In genomic region chr16:23149267-23149992, GRCh38 we compare ENCODE assay signal across 8 cellular contexts. TPM values are rescaled to one million over a fixed set of nuclear protein-coding genes. Genes with fewer than 3 reads are reported as not detected.
A peak's percentile ranks its signal among the peaks of the same experiment; 100 is the strongest.
DNase-seq lines count a peak whose midpoint lies in the region; ATAC-seq and TF ChIP-seq lines count a peak whose summit lies in the region.

Gene USP31 (minus strand): TSS chr16:23149452. CDS start chr16:23149270, 182 bp downstream.

- H3K9me3 ChIP-seq in HUES6 (ENCODE audit: control insufficient read depth, insufficient read depth, low read depth, low read length) (no peaks in the 10 kb centered on the region), NT2/D1 (ENCODE audit: insufficient read depth, low read length) (no peaks in the 10 kb centered on the region), endodermal cell (ENCODE audit: control insufficient read depth, low read length) (no peaks in the 10 kb centered on the region)

- no peak within 1 kb of the TSS for H3K4ac ChIP-seq in mesendoderm (ENCODE audit: low read depth, low read length)

- CTCF ChIA-PET in Calu3 (lab: Charles Lee), result interaction anchor here (0.9 kb wide), 1 partner anchor 15 kb away, joined by 4 read pairs; no protein-coding TSS in a partner anchor

- peak within 1 kb of the TSS; percentile 61 for H3K4me2 ChIP-seq in mesendoderm (ENCODE audit: low read length)

- peaks cover 22% of the 10 kb centered on the region for H3K27me3 Mint-ChIP-seq in Calu3 (ENCODE audit: unreplicated experiment)
- peaks cover 24% of the 10 kb centered on the region for H3K27me3 Mint-ChIP-seq in endodermal cell (ENCODE audit: insufficient read depth)

- no peak within 1 kb of the TSS for H2BK15ac ChIP-seq in mesendoderm (replicated peaks; ENCODE audit: low read depth)

- DNase-seq in Calu3 (peak; percentile 98), NT2/D1 (ENCODE audit: low read depth, low spot score) (peak; percentile 95), endodermal cell (peak; percentile 99), mesendoderm (peak; percentile 97)
- peak; percentile 77 for DNase-seq in activated CD8-positive, alpha-beta memory T cell treated with anti-CD3 and anti-CD28 coated beads, Interleukin-2, amount 50 U/mL, for 24 hours (ENCODE audit: extremely low read depth)
- DNase-seq in stimulated activated CD8-positive, alpha-beta memory T cell treated with anti-CD3 and anti-CD28 coated beads, Interleukin-12 subunit alpha, Interleukin-12 subunit beta, amount 100 ng/mL, for 24 hours (ENCODE audit: extremely low read depth), result peak; percentile 77

- 1 to 3% methylated on average over 16 to 75 of the region's 75 CpGs for WGBS in endodermal cell (ENCODE audit: insufficient coverage in 1 of 2, insufficient read length in 1 of 2), 2 experiments
- WGBS in mesendoderm (ENCODE audit: extremely low coverage, insufficient coverage, low lambda C conversion rate), result no CpG with 5 or more reads among the region's 75 CpGs

- ATAC-seq in GM21515 (IDR thresholded peaks at IDR 0.05; ENCODE audit: unreplicated experiment), result peak; percentile 96

- peaks cover 21% of the 10 kb centered on the region for H3K79me2 ChIP-seq in mesendoderm (ENCODE audit: control insufficient read depth, insufficient read depth, low read length)

- peak within 1 kb of the TSS; percentile 96 for H3K27ac Mint-ChIP-seq in Calu3 (ENCODE audit: unreplicated experiment)
- H3K27ac Mint-ChIP-seq in endodermal cell, result no peak within 1 kb of the TSS

- H3K36me3 ChIP-seq in HUES6 (ENCODE audit: control insufficient read depth, insufficient read depth, low read length) (no peaks in the 10 kb centered on the region), NT2/D1 (ENCODE audit: insufficient read depth, insufficient read length, low read length) (no peaks in the 10 kb centered on the region), endodermal cell (ENCODE audit: control insufficient read depth, insufficient read depth, low read length) (no peaks in the 10 kb centered on the region), mesendoderm (ENCODE audit: control insufficient read depth, insufficient read depth, low read length) (no peaks in the 10 kb centered on the region)

- H3K9ac ChIP-seq in HUES6 (ENCODE audit: low read length) (peak within 1 kb of the TSS; percentile 77), NT2/D1 (ENCODE audit: insufficient read length, low read depth) (peak within 1 kb of the TSS; percentile 92), endodermal cell (ENCODE audit: extremely low read depth, low read length, poor library complexity, severe bottlenecking) (peak within 1 kb of the TSS; percentile 31), mesendoderm (ENCODE audit: low read length) (peak within 1 kb of the TSS; percentile 85)

- peak within 1 kb of the TSS; percentile 91 for H3K56ac ChIP-seq in mesendoderm (ENCODE audit: low read length)

- peak within 1 kb of the TSS; percentile 88 for H3K4me3 ChIP-seq in HUES6 (ENCODE audit: low read depth, low read length)
- H3K4me3 ChIP-seq in NT2/D1 (ENCODE audit: insufficient read length, low read depth), result peak within 1 kb of the TSS; percentile 82
- peak within 1 kb of the TSS; percentile 90 for H3K4me3 ChIP-seq in endodermal cell (ENCODE audit: low read length)
- H3K4me3 ChIP-seq in mesendoderm (ENCODE audit: low read length), result peak within 1 kb of the TSS; percentile 72

- intact Hi-C loops in Calu3 (cut with micrococcal nuclease; ENCODE audit: unreplicated experiment), result loop anchor here (10.0 kb wide), 1 partner anchor 65 kb away; no protein-coding TSS in a partner anchor

- no peaks in the 10 kb centered on the region for H3K9me3 Mint-ChIP-seq in Calu3 (ENCODE audit: low read depth, unreplicated experiment)
- no peaks in the 10 kb centered on the region for H3K9me3 Mint-ChIP-seq in endodermal cell

- no TSS peak for BruUV-seq in Calu3 (replicated peaks; lab: Mats Ljungman, UMichigan)

- no peak within 1 kb of the TSS for H4K5ac ChIP-seq in mesendoderm (ENCODE audit: low read length)

- peaks cover 5% of the 10 kb centered on the region for H3K79me1 ChIP-seq in mesendoderm (ENCODE audit: low read length)

- H2BK5ac ChIP-seq in mesendoderm (ENCODE audit: low read length), result no peak within 1 kb of the TSS

- TF ChIP-seq CTCF in Calu3 (IDR thresholded peaks at IDR 0.05; ENCODE audit: unreplicated experiment) (no peak), endodermal cell (conservative IDR thresholded peaks at IDR 0.05) (no peak)

- H4K8ac ChIP-seq in mesendoderm (ENCODE audit: low read depth, low read length), result no peak within 1 kb of the TSS

- H3K27ac ChIP-seq in HUES6 (ENCODE audit: low read depth, low read length) (no peak within 1 kb of the TSS), endodermal cell (ENCODE audit: low read depth, low read length) (no peak within 1 kb of the TSS), mesendoderm (ENCODE audit: low read depth, low read length) (peak within 1 kb of the TSS; percentile 24)

- peak within 1 kb of the TSS; percentile 99 for H3K23ac ChIP-seq in mesendoderm (ENCODE audit: low read length)

- peak within 1 kb of the TSS; percentile 95 for H3K4me3 Mint-ChIP-seq in Calu3 (ENCODE audit: low read depth, unreplicated experiment)
- H3K4me3 Mint-ChIP-seq in endodermal cell, result peak within 1 kb of the TSS; percentile 77

- no peak within 1 kb of the TSS for H2BK120ac ChIP-seq in mesendoderm (ENCODE audit: low read depth, low read length)

- H3K4me1 Mint-ChIP-seq in Calu3 (ENCODE audit: low read depth, unreplicated experiment) (peaks cover 32% of the 10 kb centered on the region), endodermal cell (peaks cover 33% of the 10 kb centered on the region)

- peak within 1 kb of the TSS; percentile 69 for H3K18ac ChIP-seq in mesendoderm (ENCODE audit: low read length)

- H3K27me3 ChIP-seq in HUES6 (ENCODE audit: control insufficient read depth, insufficient read depth, low read length) (peaks cover 4% of the 10 kb centered on the region; the same call in 1 of the 2 replicates), NT2/D1 (ENCODE audit: insufficient read depth, insufficient read length) (peaks cover 13% of the 10 kb centered on the region), endodermal cell (ENCODE audit: control insufficient read depth, insufficient read depth, low read length, poor library complexity, severe bottlenecking) (peaks cover 18% of the 10 kb centered on the region), mesendoderm (ENCODE audit: insufficient read depth, low read length, poor library complexity) (no peaks in the 10 kb centered on the region)

- H3K36me3 Mint-ChIP-seq in Calu3 (ENCODE audit: insufficient read depth, unreplicated experiment) (peaks cover 39% of the 10 kb centered on the region), endodermal cell (ENCODE audit: low read depth) (no peaks in the 10 kb centered on the region)

- H2AK5ac ChIP-seq in mesendoderm (ENCODE audit: low read length), result no peak within 1 kb of the TSS

- peaks cover 18% of the 10 kb centered on the region for H3K4me1 ChIP-seq in HUES6 (ENCODE audit: control insufficient read depth, insufficient read depth, low read length)
- H3K4me1 ChIP-seq in NT2/D1 (ENCODE audit: insufficient read depth, insufficient read length), result peaks cover 4% of the 10 kb centered on the region
- peaks cover 8% of the 10 kb centered on the region for H3K4me1 ChIP-seq in endodermal cell (ENCODE audit: control insufficient read depth, insufficient read depth, low read length)
- H3K4me1 ChIP-seq in mesendoderm (ENCODE audit: control insufficient read depth, low read depth, low read length), result peaks cover 9% of the 10 kb centered on the region

RNA-seq across cellular contexts. Expression of gene USP31, which starts in this region (rescaled TPM):
- total RNA-seq in Calu3 (2022) (19.4 and 23.6 TPM in 2 replicates), endodermal cell (10 to 100 TPM; 19.9 to 22.1 TPM)
- 5.9 TPM for polyA plus RNA-seq in endodermal cell (2013, experiment 1 of 2)
- polyA plus RNA-seq in endodermal cell (2013, experiment 2 of 2), result 5.8 TPM
- 7.4 TPM for polyA plus RNA-seq in mesendoderm (2013, experiment 1 of 2)
- 7.2 TPM for polyA plus RNA-seq in mesendoderm (2013, experiment 2 of 2)

Comparison
In these comparisons a context has a peak if more than half of its experiments do, and no peak if none do; other contexts are left out.
1. H3K9ac ChIP-seq: peak in every context shown above with its lines; median percentile 92 in NT2/D1; 85 in mesendoderm; 77 in HUES6; 31 in endodermal cell.